Comparison of ENCODE assay signal across 24 cellular contexts in genomic region chrX:12145402-12145801, GRCh38. TPM values are rescaled to one million over a fixed set of nuclear protein-coding genes. Genes with fewer than 3 reads are reported as not detected.
DNase-seq lines count a peak whose midpoint lies in the region; ATAC-seq, FAIRE-seq and TF ChIP-seq lines count a peak whose summit lies in the region.
"Had no signal": no experiment of that assay in that cellular context is flagged by ENCODE, and none has a peak within 500 bp of the region (broad histone marks: within the 10 kb centered on the region; RNA-seq: fewer than 3 reads in every experiment).

No MANE protein-coding gene starts in this region.

- H3K9ac ChIP-seq in astrocyte (ENCODE audit: low read length) (no peak overlapping the region), mammary epithelial cell (ENCODE audit: insufficient read depth, low read length) (no peak overlapping the region)
- H3K9ac ChIP-seq: BLaER1 treated with 17β-estradiol and CSF1 and Interleukin-3, amounts not matched to agents 10 nM and 100 nM; GM23248 had no signal

- peak in 3 of 4 donors; percentile 11 to 40 (median 13) for TF ChIP-seq EP300 in sigmoid colon (IDR thresholded peaks at IDR 0.05)

- peak; percentile 82 for FAIRE-seq in astrocyte (lab: Jason Lieb, UNC)
- FAIRE-seq: G401.6, GM18507, H1 had no signal

- DNase-seq in astrocyte (ENCODE audit: low read depth) (no peak), fibroblast of villous mesenchyme (ENCODE audit: low read depth) (peak; percentile 43), sigmoid colon (peak; percentile 86), mammary epithelial cell (no peak), hepatocyte (ENCODE audit: low spot score) (no peak)
- DNase-seq: 8988T; ACHN; AML-193; BE2C; CD4-positive, alpha-beta T cell; CD8-positive, alpha-beta memory T cell; DMS153; DND-41; GM23248; H7; HCEC 1CT had no signal

- BruUV-seq in mammary epithelial cell (replicated peaks; lab: Mats Ljungman, UMichigan) = no TSS peak

- H2AFZ ChIP-seq in astrocyte (ENCODE audit: low read depth, low read length) (no peak overlapping the region), mammary epithelial cell (ENCODE audit: low read depth, low read length) (no peak overlapping the region), hepatocyte (no peak overlapping the region)
- H2AFZ ChIP-seq: GM23248 had no signal

- H3K36me3 Mint-ChIP-seq in astrocyte (ENCODE audit: low read depth, unreplicated experiment) = no peaks in the 10 kb centered on the region
- H3K36me3 Mint-ChIP-seq: CD14-positive monocyte; CD8-positive, alpha-beta memory T cell had no signal

- no peaks in the 10 kb centered on the region for H3K4me1 Mint-ChIP-seq in astrocyte (ENCODE audit: low read depth, unreplicated experiment)
- H3K4me1 Mint-ChIP-seq: CD14-positive monocyte; CD8-positive, alpha-beta memory T cell had no signal

- H3K27me3 Mint-ChIP-seq in astrocyte (ENCODE audit: low read depth, unreplicated experiment) = peaks cover 5% of the 10 kb centered on the region

- no peaks in the 10 kb centered on the region for H3K36me3 ChIP-seq in HEK293 (ENCODE audit: control insufficient read depth in 2 of 2, insufficient read depth in 1 of 2, low read length in 2 of 2)
- H3K36me3 ChIP-seq in astrocyte (ENCODE audit: insufficient read depth, low read length) = no peaks in the 10 kb centered on the region
- H3K36me3 ChIP-seq in sigmoid colon = no peaks in the 10 kb centered on the region
- H3K36me3 ChIP-seq in mammary epithelial cell (ENCODE audit: insufficient read depth, low read length) = no peaks in the 10 kb centered on the region
- H3K36me3 ChIP-seq in hepatocyte (replicated peaks; ENCODE audit: insufficient read depth, low read depth) = no peaks in the 10 kb centered on the region
- H3K36me3 ChIP-seq: BE2C; BLaER1 treated with 17β-estradiol and CSF1 and Interleukin-3, amounts not matched to agents 10 nM and 100 nM had no signal

- no peak overlapping the region for H3K27ac Mint-ChIP-seq in astrocyte (ENCODE audit: unreplicated experiment)
- H3K27ac Mint-ChIP-seq: CD14-positive monocyte; CD4-positive, alpha-beta T cell; CD8-positive, alpha-beta memory T cell had no signal

- peaks cover 7% of the 10 kb centered on the region for H3K4me1 ChIP-seq in HEK293 (ENCODE audit: control insufficient read depth, insufficient read depth, low read length)
- no peaks in the 10 kb centered on the region for H3K4me1 ChIP-seq in astrocyte (ENCODE audit: insufficient read depth, low read length)
- H3K4me1 ChIP-seq in sigmoid colon = no peaks in the 10 kb centered on the region
- H3K4me1 ChIP-seq in mammary epithelial cell (ENCODE audit: insufficient read depth, low read length) = peaks cover 6% of the 10 kb centered on the region
- H3K4me1 ChIP-seq in hepatocyte (ENCODE audit: insufficient read depth) = no peaks in the 10 kb centered on the region
- H3K4me1 ChIP-seq: BE2C; BLaER1 treated with 17β-estradiol and CSF1 and Interleukin-3, amounts not matched to agents 10 nM and 100 nM had no signal

- H3K27me3 ChIP-seq in astrocyte (ENCODE audit: insufficient read depth, low read length) (no peaks in the 10 kb centered on the region), sigmoid colon (no peaks in the 10 kb centered on the region), mammary epithelial cell (ENCODE audit: insufficient read depth, low read length) (no peaks in the 10 kb centered on the region), hepatocyte (peaks cover 13% of the 10 kb centered on the region)
- H3K27me3 ChIP-seq: BE2C had no signal

- no peak overlapping the region for H3K4me3 Mint-ChIP-seq in astrocyte (ENCODE audit: unreplicated experiment)
- H3K4me3 Mint-ChIP-seq: CD14-positive monocyte; CD4-positive, alpha-beta T cell; CD8-positive, alpha-beta memory T cell had no signal

- dilution Hi-C loops in mammary epithelial cell (cut with HindIII; ENCODE audit: low sequenced_read_pairs) = no loop called here

- H3K27ac ChIP-seq in HEK293 (ENCODE audit: extremely low read depth, low read depth, low read length) = no peak overlapping the region
- no peak overlapping the region for H3K27ac ChIP-seq in astrocyte (ENCODE audit: low read depth, low read length)
- H3K27ac ChIP-seq in sigmoid colon = peak overlapping the region in 3 of 4 donors; percentile 8 to 65 (median 48)
- H3K27ac ChIP-seq in mammary epithelial cell (ENCODE audit: insufficient read depth, low read depth, low read length) = no peak overlapping the region
- H3K27ac ChIP-seq in hepatocyte = no peak overlapping the region
- H3K27ac ChIP-seq: A549; BLaER1 treated with 17β-estradiol and CSF1 and Interleukin-3, amounts not matched to agents 10 nM and 100 nM; GM23248 had no signal

- H4K20me1 ChIP-seq in astrocyte (ENCODE audit: insufficient read depth, low read length) (no peaks in the 10 kb centered on the region), mammary epithelial cell (ENCODE audit: insufficient read depth, low read length) (no peaks in the 10 kb centered on the region), hepatocyte (ENCODE audit: insufficient read depth, poor library complexity, severe bottlenecking) (no peaks in the 10 kb centered on the region)
- H4K20me1 ChIP-seq: BLaER1 treated with 17β-estradiol and CSF1 and Interleukin-3, amounts not matched to agents 10 nM and 100 nM had no signal

- intact Hi-C loops in sigmoid colon (cut with DNase I) (loop anchor here (5.0 kb wide), 1 partner anchor 67 kb away; no protein-coding TSS in a partner anchor), mammary epithelial cell (cut with micrococcal nuclease) (no loop called here)

- TF ChIP-seq CTCF in HEK293 (tag by site-specific recombination; IDR thresholded peaks at IDR 0.05) (no peak), astrocyte (IDR thresholded peaks at IDR 0.05; ENCODE audit: insufficient read depth, low read depth, low read length) (no peak), fibroblast of villous mesenchyme (IDR thresholded peaks at IDR 0.05; ENCODE audit: insufficient read depth, low read depth, low read length) (no peak), sigmoid colon (IDR thresholded peaks at IDR 0.05) (no peak), mammary epithelial cell (conservative IDR thresholded peaks at IDR 0.05 in 1 of 2, IDR thresholded peaks at IDR 0.05 in 1 of 2; ENCODE audit: extremely low read depth in 1 of 2, insufficient read depth in 1 of 2, low read depth in 1 of 2, low read length in 2 of 2) (no peak), hepatocyte (IDR thresholded peaks at IDR 0.05; ENCODE audit: poor library complexity) (no peak)

- no peaks in the 10 kb centered on the region for H3K9me2 ChIP-seq in hepatocyte (replicated peaks; ENCODE audit: insufficient read depth)

- H3K79me2 ChIP-seq in astrocyte (ENCODE audit: insufficient read depth, low read length) (no peaks in the 10 kb centered on the region), mammary epithelial cell (ENCODE audit: insufficient read depth, low read length) (no peaks in the 10 kb centered on the region), hepatocyte (no peaks in the 10 kb centered on the region)

- H3K4me2 ChIP-seq in astrocyte (ENCODE audit: low read length) (no peak overlapping the region), mammary epithelial cell (ENCODE audit: insufficient read depth, low read depth, low read length) (no peak overlapping the region), hepatocyte (no peak overlapping the region)
- H3K4me2 ChIP-seq: A549; BLaER1 treated with 17β-estradiol and CSF1 and Interleukin-3, amounts not matched to agents 10 nM and 100 nM had no signal

- H3K4me3 ChIP-seq in HEK293 (ENCODE audit: low read depth, low read length) (no peak overlapping the region), astrocyte (ENCODE audit: insufficient read depth, low read depth, low read length) (no peak overlapping the region), fibroblast of villous mesenchyme (ENCODE audit: low read depth, low read length) (no peak overlapping the region), sigmoid colon (no peak overlapping the region), mammary epithelial cell (replicated peaks in 1 of 3; ENCODE audit: insufficient read depth in 1 of 3, low read depth in 2 of 3, low read length in 3 of 3) (no peak overlapping the region), hepatocyte (no peak overlapping the region)
- H3K4me3 ChIP-seq: A549; BLaER1 treated with 17β-estradiol and CSF1 and Interleukin-3, amounts not matched to agents 10 nM and 100 nM; GM23248 had no signal

- CTCF ChIA-PET in HEK293 (lab: Yijun Ruan, JAX) = no interaction called here
- CTCF ChIA-PET in mammary epithelial cell (lab: Charles Lee; ENCODE audit: low non-redundant PET) = no interaction called here

- in situ Hi-C loops in mammary epithelial cell (cut with MboI; ENCODE audit: low sequenced_read_pairs in 2 of 2) = no loop called here

- no peaks in the 10 kb centered on the region for H3K9me3 Mint-ChIP-seq in astrocyte (ENCODE audit: unreplicated experiment)
- H3K9me3 Mint-ChIP-seq: CD14-positive monocyte; CD4-positive, alpha-beta T cell had no signal

- no peak for ATAC-seq in GM21423 (IDR thresholded peaks at IDR 0.05; ENCODE audit: unreplicated experiment)
- ATAC-seq: A549 had no signal

- POLR2A ChIA-PET in HEK293 (lab: Yijun Ruan, JAX) = no interaction called here

- 73 to 76% methylated on average over 2 of the region's 2 CpGs for WGBS in sigmoid colon, 2 donors
- 68% methylated on average over 2 of the region's 2 CpGs for WGBS in mammary epithelial cell (ENCODE audit: low coverage, missing lambda C conversion rate)
- WGBS in hepatocyte (ENCODE audit: low lambda C conversion rate, missing lambda C conversion rate) = 59% methylated on average over 2 of the region's 2 CpGs

- H3K9me3 ChIP-seq in HEK293 (ENCODE audit: control insufficient read depth, insufficient read depth, low read depth, low read length) (no peaks in the 10 kb centered on the region), astrocyte (ENCODE audit: insufficient read depth, low read depth, low read length) (no peaks in the 10 kb centered on the region), sigmoid colon (peaks cover 0 to 4% (median 0%) of the 10 kb centered on the region in 4 donors), mammary epithelial cell (replicated peaks; ENCODE audit: insufficient read depth, low read length) (no peaks in the 10 kb centered on the region), hepatocyte (ENCODE audit: low read depth) (no peaks in the 10 kb centered on the region)
- H3K9me3 ChIP-seq: A549; BE2C; BLaER1 treated with 17β-estradiol and CSF1 and Interleukin-3, amounts not matched to agents 10 nM and 100 nM had no signal

- TF ChIP-seq POLR2A in sigmoid colon (IDR thresholded peaks at IDR 0.05) = no peak

TF ChIP-seq in HEK293, 187 proteins besides CTCF, POLR2A, EP300 and RAD21 (continues in another document):
- TF ChIP-seq ZNF561 (tag by site-specific recombination; IDR thresholded peaks at IDR 0.05; ENCODE audit: borderline replicate concordance) = no peak
- no peak for TF ChIP-seq SP3 (tag by site-specific recombination; IDR thresholded peaks at IDR 0.05)
- no peak for TF ChIP-seq ZNF24 (tag by site-specific recombination; IDR thresholded peaks at IDR 0.05)
- no peak for TF ChIP-seq ZNF37A (tag by site-specific recombination; IDR thresholded peaks at IDR 0.05)

RNA-seq across cellular contexts. Expression of gene FRMPD4, which starts 7.1 kb away (rescaled TPM):
- total RNA-seq in astrocyte (0.19 and 0.54 TPM in 2 replicates), fibroblast of villous mesenchyme (2.6 and 3.9 TPM in 2 replicates), sigmoid colon (1 to 10 TPM; 1.4 to 5.8 (median 3.9) TPM), mammary epithelial cell (under 1 TPM; 0.17 to 0.24 TPM), hepatocyte (0.16 and 0.23 TPM in 2 replicates)
- polyA plus RNA-seq in sigmoid colon (under 1 TPM in 1 of 3 donors, not detected in 2; 0.22 TPM), mammary epithelial cell (0.16 TPM), hepatocyte (not detected in 2 replicates)
- polyA minus RNA-seq in mammary epithelial cell = 0.16 TPM
- total RNA-seq: CD4-positive, alpha-beta T cell; CD8-positive, alpha-beta memory T cell; GM23248 had no signal
- polyA plus RNA-seq: CD14-positive monocyte; CD8-positive, alpha-beta memory T cell had no signal

Comparison
In these comparisons a context has a peak if more than half of its experiments do, and no peak if none do; other contexts are left out.
1. H3K27ac ChIP-seq: peak in sigmoid colon (3 of 4); none in HEK293 (single experiment), astrocyte (single experiment), mammary epithelial cell (single experiment) and hepatocyte (single experiment).
2. DNase-seq: peak in fibroblast of villous mesenchyme (single experiment) and sigmoid colon (single experiment); none in astrocyte (single experiment), mammary epithelial cell (single experiment) and hepatocyte (single experiment).